In the genomic region with DNA sequence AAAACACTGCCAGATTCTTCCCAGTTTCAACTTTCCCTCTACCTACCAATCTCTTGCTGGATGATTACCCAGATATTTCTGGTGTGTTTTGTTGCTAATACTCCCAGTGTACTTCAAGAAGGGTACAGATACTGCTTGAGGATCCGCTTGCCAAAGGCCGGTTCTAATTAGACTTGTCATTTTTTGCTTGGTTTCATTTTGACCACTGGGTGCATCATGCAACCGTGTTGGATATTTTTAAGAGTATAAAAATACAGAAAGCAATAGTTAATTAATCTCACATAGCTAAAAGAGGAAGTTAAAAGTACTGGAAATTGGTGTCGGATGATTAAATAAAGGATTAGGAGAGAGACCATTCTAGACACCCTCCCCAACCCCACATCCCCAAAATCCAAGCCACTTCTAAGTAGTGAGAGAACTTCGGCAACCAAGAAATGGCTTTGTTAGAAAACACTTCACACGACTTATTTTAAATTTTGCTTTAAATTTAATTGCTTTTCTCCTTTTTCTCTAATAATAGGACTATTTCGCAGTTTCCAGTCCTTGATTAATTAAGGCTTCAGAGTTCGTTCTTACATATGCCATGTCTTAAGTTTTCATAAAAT, we compare ENCODE assay signal across 8 cellular contexts. TPM values are rescaled to one million over a fixed set of nuclear protein-coding genes. Genes with fewer than 3 reads are reported as not detected.
DNase-seq lines count a peak whose midpoint lies in the region; ATAC-seq and TF ChIP-seq lines count a peak whose summit lies in the region.

No MANE protein-coding gene starts in this region.

- H3K36me3 ChIP-seq in SK-N-MC (ENCODE audit: insufficient read depth, low read length), result peaks cover 7% of the 10 kb centered on the region; the same call in 1 of the 2 replicates
- no peaks in the 10 kb centered on the region for H3K36me3 ChIP-seq in fibroblast of lung (ENCODE audit: control insufficient read depth, insufficient read depth, low read length)
- no peaks in the 10 kb centered on the region for H3K36me3 ChIP-seq in MM.1S (replicated peaks; ENCODE audit: insufficient read depth, low read length)

- H3K4me3 ChIP-seq in AG10803 (ENCODE audit: low read length) (peak overlapping the region; percentile 70), SK-N-MC (peak overlapping the region; percentile 82), fibroblast of lung (replicated peaks in 1 of 4; ENCODE audit: control extremely low read depth in 1 of 4, insufficient read depth in 1 of 4, low read depth in 3 of 4, low read length in 4 of 4) (peak overlapping the region; percentile 3 to 83 (median 67)), retinal pigment epithelial cell (ENCODE audit: low read length) (peak overlapping the region; percentile 26), MM.1S (ENCODE audit: low read length) (no peak overlapping the region)

- H2AFZ ChIP-seq in fibroblast of lung (ENCODE audit: low read length) (peak overlapping the region; percentile 13), MM.1S (ENCODE audit: low read length) (no peak overlapping the region)

- H4K20me1 ChIP-seq in fibroblast of lung (ENCODE audit: control insufficient read depth, extremely low read depth, insufficient read depth, low read length), result no peaks in the 10 kb centered on the region
- no peaks in the 10 kb centered on the region for H4K20me1 ChIP-seq in MM.1S (ENCODE audit: insufficient read depth, low read length)

- H3K4me2 ChIP-seq in fibroblast of lung (ENCODE audit: extremely low read depth, insufficient read depth, low read length), result peak overlapping the region; percentile 54
- no peak overlapping the region for H3K4me2 ChIP-seq in MM.1S (ENCODE audit: low read depth, low read length)

- TF ChIP-seq CTCF in AG10803 (conservative IDR thresholded peaks at IDR 0.05; ENCODE audit: low read length), result peak; percentile 12; the same call in 1 of the 2 replicates
- no peak for TF ChIP-seq CTCF in GM13976 (IDR thresholded peaks at IDR 0.05; ENCODE audit: borderline replicate concordance, control extremely low read depth, extremely low read depth, insufficient read depth, missing control alignments)
- TF ChIP-seq CTCF in fibroblast of lung (conservative IDR thresholded peaks at IDR 0.05 in 1 of 2, IDR thresholded peaks at IDR 0.05 in 1 of 2; ENCODE audit: low read depth in 1 of 2, low read length in 2 of 2), result no peak
- TF ChIP-seq CTCF in retinal pigment epithelial cell (conservative IDR thresholded peaks at IDR 0.05; ENCODE audit: low read depth, low read length), result no peak
- TF ChIP-seq CTCF in MM.1S (IDR thresholded peaks at IDR 0.05; ENCODE audit: low read length), result no peak

- H3F3A ChIP-seq in MM.1S (ENCODE audit: insufficient read depth, low read length), result no peaks in the 10 kb centered on the region

- no peaks in the 10 kb centered on the region for H3K9me2 ChIP-seq in MM.1S (replicated peaks; ENCODE audit: insufficient read depth, low read length)

- H3K9ac ChIP-seq in SK-N-MC (ENCODE audit: insufficient read length), result peak overlapping the region; percentile 94
- H3K9ac ChIP-seq in fibroblast of lung (ENCODE audit: insufficient read depth, low read length), result peak overlapping the region; percentile 84
- H3K9ac ChIP-seq in MM.1S (ENCODE audit: low read length), result no peak overlapping the region

- ATAC-seq in GM21737 (IDR thresholded peaks at IDR 0.05; ENCODE audit: unreplicated experiment), result no peak

- H3K79me2 ChIP-seq in fibroblast of lung (ENCODE audit: control insufficient read depth, insufficient read depth, low read length), result peaks cover 39% of the 10 kb centered on the region
- H3K79me2 ChIP-seq in MM.1S (ENCODE audit: low read length), result no peaks in the 10 kb centered on the region

- in situ Hi-C loops in GM13976 (cut with MboI; ENCODE audit: low sequenced_read_pairs, unreplicated experiment), result loop anchor here (25.0 kb wide), 1 partner anchor 570 kb away; no protein-coding TSS in a partner anchor

- peak overlapping the region; percentile 95 for H3K27ac ChIP-seq in SK-N-MC
- H3K27ac ChIP-seq in fibroblast of lung (ENCODE audit: insufficient read depth, low read length), result peak overlapping the region; percentile 90
- no peak overlapping the region for H3K27ac ChIP-seq in MM.1S (ENCODE audit: low read length)

- DNase-seq in AG10803 (ENCODE audit: low read depth) (peak; percentile 56), GM13976 (ENCODE audit: low spot score) (peak; percentile 33), SK-N-MC (ENCODE audit: low read depth, low spot score) (no peak), fibroblast of lung (ENCODE audit: low read depth in 2 of 2) (peak in 1 of 2 donors; percentile 33), retinal pigment epithelial cell (ENCODE audit: low read depth) (no peak), MM.1S (no peak), OCI-M2 (lab: John Stamatoyannopoulos, UW; ENCODE audit: unreplicated experiment) (no peak)

- H3K4me1 ChIP-seq in fibroblast of lung (ENCODE audit: control insufficient read depth, extremely low read depth, insufficient read depth, low read length) (no peaks in the 10 kb centered on the region), MM.1S (ENCODE audit: low read length) (no peaks in the 10 kb centered on the region)

- H3K27me3 ChIP-seq in fibroblast of lung (ENCODE audit: control insufficient read depth, insufficient read depth, low read length), result no peaks in the 10 kb centered on the region
- no peaks in the 10 kb centered on the region for H3K27me3 ChIP-seq in MM.1S (replicated peaks; ENCODE audit: insufficient read depth, low read length)

- H3K9me3 ChIP-seq in SK-N-MC (ENCODE audit: low read depth, low read length), result no peaks in the 10 kb centered on the region
- H3K9me3 ChIP-seq in fibroblast of lung (ENCODE audit: control insufficient read depth, insufficient read depth, low read depth, low read length), result no peaks in the 10 kb centered on the region
- no peaks in the 10 kb centered on the region for H3K9me3 ChIP-seq in MM.1S (replicated peaks; ENCODE audit: insufficient read depth, low read length)

RNA-seq across cellular contexts. Expression of a gene that starts 2.5 kb away (rescaled TPM):
- 19.8 and 31.5 TPM in 2 replicates for total RNA-seq in fibroblast of lung
- polyA plus RNA-seq in fibroblast of lung, result 24.4 and 42.8 TPM in 2 replicates
- polyA plus RNA-seq in fibroblast of lung (2012), result 22.1 and 39.4 TPM in 2 replicates
- 5.7 and 7.2 TPM in 2 replicates for polyA minus RNA-seq in fibroblast of lung (ENCODE audit: low replicate concordance)

RNA-seq across cellular contexts. Expression of a gene that starts 7.5 kb away (rescaled TPM):
- 35.2 and 39.6 TPM in 2 replicates for total RNA-seq in fibroblast of lung
- 40.0 and 41.6 TPM in 2 replicates for polyA plus RNA-seq in fibroblast of lung
- polyA plus RNA-seq in fibroblast of lung (2012), result 54.3 and 64.6 TPM in 2 replicates
- 9.7 and 14.9 TPM in 2 replicates for polyA minus RNA-seq in fibroblast of lung (ENCODE audit: low replicate concordance)

Comparison
In these comparisons a context has a peak if more than half of its experiments do, and no peak if none do; other contexts are left out.
1. DNase-seq: peak in AG10803 (single experiment) and GM13976 (single experiment); none in SK-N-MC (single experiment), retinal pigment epithelial cell (single experiment), MM.1S (single experiment) and OCI-M2 (single experiment).